22 cellular contexts compared by ENCODE assay signal in the genomic region with DNA sequence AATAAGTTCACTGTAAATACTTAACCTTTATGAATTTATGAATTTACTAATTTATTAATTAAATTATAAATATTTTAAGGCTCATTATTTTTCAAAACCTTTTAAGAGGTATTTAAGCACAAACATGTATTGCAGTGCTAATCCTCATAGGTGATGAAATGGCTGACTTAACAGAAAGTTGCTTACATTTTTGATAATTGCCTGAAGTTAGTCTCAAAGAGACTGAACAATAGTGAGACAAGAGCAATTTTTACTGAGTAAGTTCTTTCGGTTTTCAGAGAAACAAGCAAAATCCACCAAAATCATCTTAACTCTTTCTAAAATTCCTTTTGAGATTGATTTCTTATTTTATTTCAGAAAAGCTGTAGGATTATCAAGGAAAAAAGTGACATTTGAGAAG.
"Had no signal": no experiment of that assay in that cellular context is flagged by ENCODE, and none has a peak within 500 bp of the region (broad histone marks: within the 10 kb centered on the region; RNA-seq: fewer than 3 reads in every experiment).

No MANE protein-coding gene starts in this region.

- H3K4me3 ChIP-seq: colonic mucosa, esophagus muscularis mucosa, gastrocnemius medialis, heart right ventricle, left lung, lower lobe of right lung, mucosa of descending colon had no signal

- H3K27ac ChIP-seq: colonic mucosa, epithelial cell of prostate, esophagus muscularis mucosa, foreskin keratinocyte, gastrocnemius medialis, heart right ventricle, left lung, lower lobe of right lung had no signal

- H3K36me3 ChIP-seq: colonic mucosa, esophagus muscularis mucosa, gastrocnemius medialis, heart right ventricle, left lung, lower lobe of right lung had no signal

- DNase-seq: colonic mucosa; cortex of kidney; effector CD8-positive, alpha-beta T cell; effector memory CD8-positive, alpha-beta T cell; endodermal cell; foreskin keratinocyte; gastrocnemius medialis; glutamatergic neuron; head of caudate nucleus; heart right ventricle; hippocampal formation; left cardiac atrium; left lung; left ventricle myocardium superior; lower lobe of right lung; mesenchymal stem cell; mucosa of descending colon; naive B cell had no signal

- FAIRE-seq: islet of Langerhans, keratinocyte had no signal

- ATAC-seq: effector memory CD8-positive, alpha-beta T cell; foreskin keratinocyte; gastrocnemius medialis; heart right ventricle; left cardiac atrium; left lung; left ventricle myocardium superior; lower lobe of right lung; mucosa of descending colon had no signal

- H3K9me3 ChIP-seq: colonic mucosa, esophagus muscularis mucosa, gastrocnemius medialis, lower lobe of right lung, mucosa of descending colon had no signal

- H3K4me1 ChIP-seq: colonic mucosa, esophagus muscularis mucosa, gastrocnemius medialis, heart right ventricle, left lung, lower lobe of right lung had no signal

- H3K27me3 ChIP-seq: colonic mucosa, esophagus muscularis mucosa, foreskin keratinocyte, gastrocnemius medialis, heart right ventricle, left lung had no signal
